ENCODE assay signal across 32 cellular contexts in the genomic region with DNA sequence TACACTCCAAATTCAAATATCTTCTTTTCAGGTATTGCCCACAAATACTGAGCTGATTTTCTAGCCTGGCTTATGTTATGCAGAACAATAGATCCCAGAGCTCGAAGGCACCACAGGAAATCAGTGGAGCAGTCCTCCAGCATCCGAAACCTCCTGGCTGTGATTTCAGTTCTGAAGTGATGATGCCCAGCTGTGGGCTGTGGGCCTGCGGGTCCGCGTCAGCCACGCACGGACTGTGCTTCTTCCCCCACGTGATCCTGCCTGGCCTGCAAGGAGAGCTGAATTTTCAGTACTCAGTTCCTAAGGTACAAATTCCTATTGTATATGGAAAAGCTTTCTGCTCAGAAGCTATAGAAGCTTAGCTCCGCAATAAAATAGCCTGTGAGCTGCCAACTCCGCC.
"Had no signal": no experiment of that assay in that cellular context is flagged by ENCODE, and none has a peak within 500 bp of the region (broad histone marks: within the 10 kb centered on the region; RNA-seq: fewer than 3 reads in every experiment).

No MANE protein-coding gene starts in this region.

- H3K36me3 ChIP-seq: adrenal gland, Peyer's patch, SJSA1 had no signal

- H3K9me3 ChIP-seq: adrenal gland, Peyer's patch, SJSA1, SK-N-SH had no signal

- H3K9me2 ChIP-seq: SK-N-SH had no signal

- H3K4me1 ChIP-seq: adrenal gland, Peyer's patch, SJSA1 had no signal

- H3K4me2 ChIP-seq: SK-N-SH had no signal

- H3K27ac ChIP-seq: adrenal gland, Peyer's patch, SJSA1, VCaP had no signal

- ATAC-seq: activated CD8-positive, alpha-beta memory T cell treated with anti-CD3 and anti-CD28 coated beads, Interleukin-2, amount 10 ng/mL, durations not matched to agents 7 days and 5 days; activated naive CD4-positive, alpha-beta T cell treated with anti-CD3 and anti-CD28 coated beads, Interleukin-2, amount 50 U/mL, for 72 hours; K562; PC-3 had no signal

- DNase-seq: activated B cell treated with CpG ODN at 0.5 μM for 24 hours; activated CD4-positive, alpha-beta memory T cell treated with anti-CD3 and anti-CD28 coated beads, Interleukin-2, amount 10 ng/mL, durations not matched to agents 7 days and 5 days; activated CD4-positive, alpha-beta T cell treated with anti-CD3 and anti-CD28 coated beads for 1 hour; activated CD4-positive, alpha-beta T cell treated with anti-CD3 and anti-CD28 coated beads for 48 hours; activated CD8-positive, alpha-beta memory T cell treated with anti-CD3 and anti-CD28 coated beads for 24 hours; activated CD8-positive, alpha-beta memory T cell treated with anti-CD3 and anti-CD28 coated beads, Interleukin-2, amount 10 ng/mL, durations not matched to agents 7 days and 5 days; activated gamma-delta T cell treated with Interleukin-2 at 50 U/mL for 16 hours; activated naive CD4-positive, alpha-beta T cell treated with anti-CD3 and anti-CD28 coated beads for 36 hours; activated T-cell treated with anti-CD3 and anti-CD28 coated beads, Interleukin-2, amount 50 U/mL, for 24 hours; caudate nucleus; NCI-H1092 treated with DMSO at 0.1 percent for 48 hours; NCI-H1417; NCI-H146; NCI-H187 treated with DMSO at 0.1 percent for 48 hours; NCI-H2081; NCI-H226; NCI-H446 treated with DMSO at 0.1 percent for 48 hours; NCI-H524 treated with DMSO at 0.1 percent for 48 hours; PC-3; Peyer's patch; RPMI8226; SHP77 treated with DMSO at 0.1 percent for 48 hours; SK-N-SH; SW 1271; T-helper 1 cell; T-helper 2 cell; T-helper 9 cell had no signal

- H3K27me3 ChIP-seq: adrenal gland, Peyer's patch, SJSA1 had no signal

- H3K4me3 ChIP-seq: adrenal gland, K562, Peyer's patch, SJSA1 had no signal

- H3K9ac ChIP-seq: SK-N-SH had no signal
